In the genomic region with DNA sequence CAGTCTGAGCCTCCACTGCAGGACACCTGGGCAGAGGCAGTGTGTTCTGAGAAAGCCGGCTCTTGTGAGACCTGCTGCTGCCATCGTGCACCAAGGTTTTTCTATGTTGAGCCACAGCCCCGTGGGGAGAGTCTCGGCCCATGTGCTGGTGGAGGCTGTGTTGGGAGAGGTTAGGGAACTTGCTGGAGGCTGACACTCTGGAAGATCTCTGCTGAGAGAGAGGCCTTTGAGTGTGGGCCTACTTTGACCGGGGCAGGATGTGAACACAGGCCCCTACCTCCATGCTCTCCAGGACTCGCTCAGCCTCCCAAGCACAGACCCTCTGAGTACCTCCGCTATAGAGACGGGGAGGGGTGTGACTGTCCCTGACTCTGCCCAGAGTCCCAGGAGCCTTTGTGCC, we compare ENCODE assay signal across 16 cellular contexts. TPM values are rescaled to one million over a fixed set of nuclear protein-coding genes. Genes with fewer than 3 reads are reported as not detected.
DNase-seq lines count a peak whose midpoint lies in the region; ATAC-seq and TF ChIP-seq lines count a peak whose summit lies in the region.
"Had no signal": no experiment of that assay in that cellular context is flagged by ENCODE, and none has a peak within 500 bp of the region (broad histone marks: within the 10 kb centered on the region; RNA-seq: fewer than 3 reads in every experiment).

No MANE protein-coding gene starts in this region.

- TF ChIP-seq POLR2A in IMR-90 (IDR thresholded peaks at IDR 0.05; ENCODE audit: low read depth, low read length): no peak

- H3K23ac ChIP-seq in IMR-90 (ENCODE audit: low read depth, low read length): no peak overlapping the region

- no peak for TF ChIP-seq CTCF in CD4-positive, alpha-beta T cell (IDR thresholded peaks at IDR 0.05)
- no peak for TF ChIP-seq CTCF in IMR-90 (conservative IDR thresholded peaks at IDR 0.05; ENCODE audit: low read depth, low read length)
- TF ChIP-seq CTCF in osteocyte (IDR thresholded peaks at IDR 0.05): no peak

- no peak for DNase-seq in CD4-positive, alpha-beta T cell
- no peak for DNase-seq in IMR-90
- no peak for DNase-seq in osteocyte (ENCODE audit: extremely low spot score, unreplicated experiment)
- DNase-seq in HK-2 (ENCODE audit: unreplicated experiment): no peak
- DNase-seq in effector CD8-positive, alpha-beta T cell (lab: John Stamatoyannopoulos, UW): no peak
- no peak for DNase-seq in activated gamma-delta T cell treated with Interleukin-2 at 50 U/mL for 16 hours
- DNase-seq: endodermal cell, H9, kidney, NCI-H2171 treated with DMSO at 0.1 percent for 48 hours had no signal

- H2BK15ac ChIP-seq in IMR-90 (ENCODE audit: low read depth, low read length): no peak overlapping the region

- no peak overlapping the region for H2BK20ac ChIP-seq in IMR-90 (ENCODE audit: low read depth, low read length)

- no peaks in the 10 kb centered on the region for H3K9me3 Mint-ChIP-seq in CD4-positive, alpha-beta T cell
- H3K9me3 Mint-ChIP-seq in dendritic cell treated with granulocyte-macrophage colony-stimulating factor and Interleukin-4, amounts not matched to agents 40 ng/mL and 50 ng/mL, for 4 days: no peaks in the 10 kb centered on the region
- no peaks in the 10 kb centered on the region for H3K9me3 Mint-ChIP-seq in osteocyte (ENCODE audit: unreplicated experiment)

- H3K4me3 Mint-ChIP-seq in CD4-positive, alpha-beta T cell: no peak overlapping the region
- H3K4me3 Mint-ChIP-seq in dendritic cell treated with granulocyte-macrophage colony-stimulating factor and Interleukin-4, amounts not matched to agents 40 ng/mL and 50 ng/mL, for 4 days: no peak overlapping the region
- no peak overlapping the region for H3K4me3 Mint-ChIP-seq in osteocyte (ENCODE audit: unreplicated experiment)
- H3K4me3 Mint-ChIP-seq: endodermal cell, H9 had no signal

- CTCF ChIA-PET in CD4-positive, alpha-beta T cell (lab: Charles Lee): no interaction called here
- CTCF ChIA-PET in IMR-90 (lab: Yijun Ruan, JAX): interaction anchor here (0.6 kb wide), 1 partner anchor 138 kb away, joined by 3 read pairs; no protein-coding TSS in a partner anchor

- no peaks in the 10 kb centered on the region for H3K36me3 ChIP-seq in IMR-90 (ENCODE audit: control insufficient read depth, insufficient read depth, low read length)

- no peak overlapping the region; the same call in 1 of the 2 replicates for H4K5ac ChIP-seq in IMR-90 (ENCODE audit: low read depth, low read length)

- H3K14ac ChIP-seq in IMR-90 (replicated peaks; ENCODE audit: low read depth, low read length): no peak overlapping the region

- H3K4ac ChIP-seq in IMR-90 (ENCODE audit: low read depth, low read length): no peak overlapping the region

- H3K36me3 Mint-ChIP-seq in CD4-positive, alpha-beta T cell (ENCODE audit: low read depth): no peaks in the 10 kb centered on the region
- no peaks in the 10 kb centered on the region for H3K36me3 Mint-ChIP-seq in dendritic cell treated with granulocyte-macrophage colony-stimulating factor and Interleukin-4, amounts not matched to agents 40 ng/mL and 50 ng/mL, for 4 days (ENCODE audit: low read depth)
- H3K36me3 Mint-ChIP-seq in osteocyte (ENCODE audit: unreplicated experiment): no peaks in the 10 kb centered on the region

- ATAC-seq in CD4-positive, alpha-beta T cell (ENCODE audit: poor library complexity): no peak
- no peak for ATAC-seq in IMR-90 (ENCODE audit: low read depth)
- no peak for ATAC-seq in SK-N-SH treated with all-trans-retinoic acid at 6 μM for 48 hours
- ATAC-seq: sciatic nerve had no signal

- no peak overlapping the region; the same call in 1 of the 2 replicates for H3K18ac ChIP-seq in IMR-90 (ENCODE audit: low read depth, low read length)

- no peaks in the 10 kb centered on the region; the same call in 1 of the 2 replicates for H4K20me1 ChIP-seq in IMR-90 (ENCODE audit: insufficient read depth, low read length)

- H3K4me1 Mint-ChIP-seq in CD4-positive, alpha-beta T cell (ENCODE audit: low read depth): peaks cover 89% of the 10 kb centered on the region
- peaks cover 63% of the 10 kb centered on the region for H3K4me1 Mint-ChIP-seq in dendritic cell treated with granulocyte-macrophage colony-stimulating factor and Interleukin-4, amounts not matched to agents 40 ng/mL and 50 ng/mL, for 4 days (ENCODE audit: low read depth)
- H3K4me1 Mint-ChIP-seq in osteocyte (ENCODE audit: unreplicated experiment): peaks cover 43% of the 10 kb centered on the region

- H2BK120ac ChIP-seq in IMR-90 (ENCODE audit: low read depth, low read length): no peak overlapping the region

- no peak overlapping the region for H3K27ac ChIP-seq in CD4-positive, alpha-beta T cell (ENCODE audit: low read depth, low read length)
- H3K27ac ChIP-seq in IMR-90 (ENCODE audit: insufficient read depth, low read length): peak overlapping the region; percentile 18; the same call in 1 of the 2 replicates
- H3K27ac ChIP-seq: SK-N-MC had no signal

- no peaks in the 10 kb centered on the region for H3K9me3 ChIP-seq in CD4-positive, alpha-beta T cell (ENCODE audit: control insufficient read depth, low read length)
- no peaks in the 10 kb centered on the region for H3K9me3 ChIP-seq in IMR-90 (ENCODE audit: control insufficient read depth, insufficient read depth, low read length)

- H2AK5ac ChIP-seq in IMR-90 (ENCODE audit: low read depth, low read length): no peak overlapping the region

- H3K56ac ChIP-seq in IMR-90 (ENCODE audit: extremely low read depth, insufficient read depth, low read length): no peak overlapping the region

- WGBS in IMR-90 (ENCODE audit: extremely low coverage in 2 of 2, insufficient read length in 1 of 2), 2 experiments: no CpG with 5 or more reads among the region's 8 CpGs

- POLR2A ChIA-PET in CD4-positive, alpha-beta T cell (lab: Charles Lee): interaction anchor here (0.8 to 4.9 kb wide), 2 partner anchors 17 to 26 kb away, joined by 3 to 163 read pairs; a partner anchor contains a TSS
- POLR2A ChIA-PET in IMR-90 (lab: Charles Lee; ENCODE audit: unreplicated experiment): no interaction called here

- in situ Hi-C loops in IMR-90 (cut with MboI; ENCODE audit: low sequenced_read_pairs): no loop called here

- H4K8ac ChIP-seq in IMR-90 (ENCODE audit: low read depth in 2 of 2, low read length in 2 of 2): no peak overlapping the region

- TF ChIP-seq RAD21 in IMR-90 (IDR thresholded peaks at IDR 0.05; ENCODE audit: low read length): no peak

- no peak overlapping the region for H3K4me2 ChIP-seq in IMR-90 (ENCODE audit: low read depth, low read length)

- no peaks in the 10 kb centered on the region for H3K27me3 ChIP-seq in CD4-positive, alpha-beta T cell (ENCODE audit: control insufficient read depth, insufficient read depth, low read length)
- no peaks in the 10 kb centered on the region for H3K27me3 ChIP-seq in IMR-90 (ENCODE audit: control insufficient read depth, insufficient read depth, low read length)

- H3K9ac ChIP-seq in IMR-90 (ENCODE audit: low read depth, low read length): no peak overlapping the region

- H3K4me3 ChIP-seq in IMR-90 (ENCODE audit: insufficient read depth, low read depth, low read length): no peak overlapping the region
- H3K4me3 ChIP-seq: SK-N-MC had no signal

- dilution Hi-C loops in IMR-90 (cut with HindIII; ENCODE audit: low sequenced_read_pairs, unreplicated experiment): no loop called here

- no peak overlapping the region; the same call in 1 of the 2 replicates for H4K91ac ChIP-seq in IMR-90 (ENCODE audit: insufficient read depth, low read depth, low read length)

- H2AK9ac ChIP-seq in IMR-90 (replicated peaks; ENCODE audit: low read depth, low read length, poor library complexity): no peak overlapping the region

- no peak overlapping the region for H2BK5ac ChIP-seq in IMR-90 (ENCODE audit: low read depth, low read length, poor library complexity, severe bottlenecking)

- H3K79me1 ChIP-seq in IMR-90 (ENCODE audit: low read depth in 1 of 2, low read length in 2 of 2): peaks cover 0 to 21% of the 10 kb centered on the region in 2 experiments; a peak in 2 of 4 replicates

- H2AFZ ChIP-seq in IMR-90 (replicated peaks; ENCODE audit: low read length, poor library complexity): no peak overlapping the region

- intact Hi-C loops in CD4-positive, alpha-beta T cell (cut with DNase I, micrococcal nuclease): no loop called here
- intact Hi-C loops in IMR-90 (cut with micrococcal nuclease): loop anchor here (2.0 kb wide), 1 partner anchor 16 kb away; a partner anchor contains a TSS
- intact Hi-C loops in dendritic cell treated with granulocyte-macrophage colony-stimulating factor and Interleukin-4, amounts not matched to agents 40 ng/mL and 50 ng/mL, for 4 days (cut with micrococcal nuclease): no loop called here

- H3K9me1 ChIP-seq in IMR-90 (ENCODE audit: insufficient read depth, low read length): peaks cover 16% of the 10 kb centered on the region; the same call in 1 of the 2 replicates

- H3K4me1 ChIP-seq in IMR-90 (ENCODE audit: control insufficient read depth, insufficient read depth, low read length): peaks cover 34% of the 10 kb centered on the region

- H3K27ac Mint-ChIP-seq in CD4-positive, alpha-beta T cell: peak overlapping the region; percentile 82
- H3K27ac Mint-ChIP-seq in dendritic cell treated with granulocyte-macrophage colony-stimulating factor and Interleukin-4, amounts not matched to agents 40 ng/mL and 50 ng/mL, for 4 days: peak overlapping the region; percentile 71
- H3K27ac Mint-ChIP-seq in osteocyte (ENCODE audit: unreplicated experiment): peak overlapping the region; percentile 53
- H3K27ac Mint-ChIP-seq: endodermal cell had no signal

- no peaks in the 10 kb centered on the region for H3K27me3 Mint-ChIP-seq in CD4-positive, alpha-beta T cell
- H3K27me3 Mint-ChIP-seq in dendritic cell treated with granulocyte-macrophage colony-stimulating factor and Interleukin-4, amounts not matched to agents 40 ng/mL and 50 ng/mL, for 4 days: peaks cover 6% of the 10 kb centered on the region
- no peaks in the 10 kb centered on the region for H3K27me3 Mint-ChIP-seq in osteocyte (ENCODE audit: unreplicated experiment)

- no TSS peak for BruUV-seq in IMR-90 (replicated peaks; lab: Mats Ljungman, UMichigan)

RNA-seq across cellular contexts. Expression of a gene that starts 1.3 kb away (rescaled TPM):
- total RNA-seq in CD4-positive, alpha-beta T cell: 1 to 10 TPM in 1 of 2 experiments, under 1 TPM in 1; 0.58 to 2.8 TPM
- total RNA-seq in IMR-90 (2012; rRNA removed): not detected in 2 replicates
- polyA plus RNA-seq in IMR-90 (2012; rRNA removed): not detected in 2 replicates
- not detected in 2 replicates for polyA plus RNA-seq in IMR-90 (2012; cell fraction: cytosol; rRNA removed)
- 0.06 TPM in 1 of 2 replicates, not detected in the other for polyA plus RNA-seq in IMR-90 (2012; cell fraction: nucleus; rRNA removed; ENCODE audit: low replicate concordance)
- total RNA-seq in osteocyte: not detected in 2 replicates
- total RNA-seq: endodermal cell, glomerular endothelial cell, H9, kidney, M059J had no signal

RNA-seq across cellular contexts. Expression of a gene that starts 17.3 kb away (rescaled TPM):
- 10 to 100 TPM; 26.6 to 27.0 TPM for total RNA-seq in CD4-positive, alpha-beta T cell
- total RNA-seq in IMR-90 (2012; rRNA removed) (31.7 and 64.2 TPM in 2 replicates), osteocyte (58.6 and 58.8 TPM in 2 replicates)
- 41.7 and 47.0 TPM in 2 replicates for polyA plus RNA-seq in IMR-90 (2012; rRNA removed)
- polyA plus RNA-seq in IMR-90 (2012; cell fraction: cytosol; rRNA removed): 21.2 and 35.5 TPM in 2 replicates
- 7.2 and 19.4 TPM in 2 replicates for polyA plus RNA-seq in IMR-90 (2012; cell fraction: nucleus; rRNA removed; ENCODE audit: low replicate concordance)

RNA-seq across cellular contexts. Expression of a gene that starts 23.6 kb away (rescaled TPM):
- 10 to 100 TPM; 24.6 to 27.6 TPM for total RNA-seq in CD4-positive, alpha-beta T cell
- total RNA-seq in IMR-90 (2012; rRNA removed): 8.8 and 13.3 TPM in 2 replicates
- 22.1 and 24.2 TPM in 2 replicates for polyA plus RNA-seq in IMR-90 (2012; rRNA removed)
- 7.3 and 27.7 TPM in 2 replicates for polyA plus RNA-seq in IMR-90 (2012; cell fraction: cytosol; rRNA removed)
- 8.6 and 17.4 TPM in 2 replicates for polyA plus RNA-seq in IMR-90 (2012; cell fraction: nucleus; rRNA removed; ENCODE audit: low replicate concordance)
- 14.9 and 16.1 TPM in 2 replicates for total RNA-seq in osteocyte

RNA-seq across cellular contexts. Expression of a gene that starts 51.9 kb away (rescaled TPM):
- 100 to 1,000 TPM; 172 to 181 TPM for total RNA-seq in CD4-positive, alpha-beta T cell
- total RNA-seq in IMR-90 (2012; rRNA removed): 65.4 and 131 TPM in 2 replicates
- polyA plus RNA-seq in IMR-90 (2012; rRNA removed): 268 and 279 TPM in 2 replicates
- polyA plus RNA-seq in IMR-90 (2012; cell fraction: cytosol; rRNA removed): 176 and 281 TPM in 2 replicates
- 72.6 and 119 TPM in 2 replicates for polyA plus RNA-seq in IMR-90 (2012; cell fraction: nucleus; rRNA removed; ENCODE audit: low replicate concordance)
- 310 and 312 TPM in 2 replicates for total RNA-seq in osteocyte
